Comparison of ENCODE assay signal across 8 cellular contexts in genomic region chr11:47980907-47981621, GRCh38. TPM values are rescaled to one million over a fixed set of nuclear protein-coding genes. Genes with fewer than 3 reads are reported as not detected.
DNase-seq lines count a peak whose midpoint lies in the region; ATAC-seq and TF ChIP-seq lines count a peak whose summit lies in the region.

No MANE protein-coding gene starts in this region.

- peak; percentile 63 for ATAC-seq in GM19452 (IDR thresholded peaks at IDR 0.05; ENCODE audit: unreplicated experiment)
- peak; percentile 34 for ATAC-seq in HG03558 (IDR thresholded peaks at IDR 0.05; ENCODE audit: extremely low read depth, unreplicated experiment)
- ATAC-seq in WTC11, result peak; percentile 42
- peak; percentile 63 for ATAC-seq in aorta (ENCODE audit: low FRiP score)

- H3K9me3 Mint-ChIP-seq in WTC11, result no peaks in the 10 kb centered on the region

- no peaks in the 10 kb centered on the region for H3K9me2 ChIP-seq in DOHH2 (replicated peaks; ENCODE audit: control insufficient read depth, low read length)

- H3K4me3 Mint-ChIP-seq in WTC11, result peak overlapping the region; percentile 80

- H3K27me3 Mint-ChIP-seq in WTC11 (ENCODE audit: low read depth), result peaks cover 8% of the 10 kb centered on the region

- H3K79me2 ChIP-seq in DOHH2 (ENCODE audit: control insufficient read depth, low read length), result no peaks in the 10 kb centered on the region

- no peaks in the 10 kb centered on the region; the same call in 1 of the 2 replicates for H3K36me3 Mint-ChIP-seq in WTC11

- WGBS in aorta, 2 donors, result 0% methylated on average over 67 to 82 of the region's 82 CpGs

- intact Hi-C loops in aorta (cut with DNase I), result loop anchor here (5.0 to 10.0 kb wide), 2 partner anchors 81 to 126 kb away; no protein-coding TSS in a partner anchor

- H3K4me2 ChIP-seq in DOHH2 (ENCODE audit: low read length), result peak overlapping the region; percentile 74

- H3K4me3 ChIP-seq in DOHH2 (ENCODE audit: low read length) (peak overlapping the region; percentile 64), aorta (ENCODE audit: low read length in 2 of 2) (peak overlapping the region; percentile 89 to 97)

- TF ChIP-seq POLR2A in erythroblast (IDR thresholded peaks at IDR 0.05; ENCODE audit: low read length), result no peak

- TF ChIP-seq CTCF in DOHH2 (IDR thresholded peaks at IDR 0.05; ENCODE audit: low read depth, low read length, poor library complexity, severe bottlenecking) (no peak), WTC11 (IDR thresholded peaks at IDR 0.05) (no peak)

- H3F3A ChIP-seq in DOHH2 (ENCODE audit: control insufficient read depth, insufficient read depth), result peaks cover 4% of the 10 kb centered on the region; the same call in 1 of the 2 replicates

- H3K4me1 ChIP-seq in DOHH2 (ENCODE audit: control insufficient read depth, low read length) (peaks cover 6% of the 10 kb centered on the region), aorta (ENCODE audit: control insufficient read depth in 1 of 2, insufficient read depth in 2 of 2, low read length in 2 of 2) (no peaks in the 10 kb centered on the region)

- CTCF ChIA-PET in WTC11 (lab: Charles Lee), result interaction anchor here (0.6 to 1.9 kb wide), 3 partner anchors 14 to 136 kb away, joined by 3 to 4 read pairs (median 4); no protein-coding TSS in a partner anchor

- DNase-seq in WTC11 (ENCODE audit: low spot score), result peak; percentile 72
- peak; percentile 52 to 72 for DNase-seq in erythroblast (lab: John Stamatoyannopoulos, UW)
- DNase-seq in myocyte (ENCODE audit: low read depth), result peak; percentile 48
- DNase-seq in aorta, result peak; percentile 68 to 88
- no peak for DNase-seq in NCI-H187 (lab: John Stamatoyannopoulos, UW)

- H3K36me3 ChIP-seq in DOHH2 (ENCODE audit: control insufficient read depth, low read length), result no peaks in the 10 kb centered on the region
- H3K36me3 ChIP-seq in aorta (ENCODE audit: control insufficient read depth in 1 of 2, insufficient read depth in 2 of 2, low read length in 1 of 2), result no peaks in the 10 kb centered on the region

- POLR2A ChIA-PET in WTC11 (lab: Charles Lee), result interaction anchor here (1.1 kb wide), 1 partner anchor 10 kb away, joined by 3 read pairs; no protein-coding TSS in a partner anchor

- peaks cover 25% of the 10 kb centered on the region for H3K4me1 Mint-ChIP-seq in WTC11

- peaks cover 46% of the 10 kb centered on the region for H3K27me3 ChIP-seq in DOHH2 (ENCODE audit: control insufficient read depth, low read length)
- H3K27me3 ChIP-seq in aorta (ENCODE audit: control insufficient read depth in 1 of 2, insufficient read depth in 2 of 2, low read length in 1 of 2), result no peaks in the 10 kb centered on the region

- H3K27ac ChIP-seq in DOHH2 (ENCODE audit: low read depth, low read length), result no peak overlapping the region
- H3K27ac ChIP-seq in aorta (ENCODE audit: low read depth in 1 of 2, low read length in 2 of 2), result no peak overlapping the region

- H3K9me3 ChIP-seq in DOHH2 (ENCODE audit: control insufficient read depth, insufficient read depth, low read length) (no peaks in the 10 kb centered on the region), aorta (ENCODE audit: control insufficient read depth, low read length) (no peaks in the 10 kb centered on the region)

- H3K27ac Mint-ChIP-seq in WTC11, result no peak overlapping the region

- H4K20me1 ChIP-seq in DOHH2 (ENCODE audit: control insufficient read depth, insufficient read depth, low read depth, low read length), result peaks cover 6% of the 10 kb centered on the region

TF ChIP-seq in WTC11, 78 proteins besides CTCF, POLR2A, EP300 and RAD21:
- TF ChIP-seq HMGXB4 (CRISPR knock-in tag; IDR thresholded peaks at IDR 0.05) (peak; percentile 74), AFF4 (CRISPR knock-in tag; IDR thresholded peaks at IDR 0.05; ENCODE audit: borderline replicate concordance) (no peak)

RNA-seq across cellular contexts. Expression of gene PTPRJ, which starts 0.7 kb away (rescaled TPM):
- total RNA-seq in WTC11 (2021), result 17.1 to 19.5 TPM (median 17.9 TPM) in 3 replicates
- total RNA-seq in myocyte, result 0.94 and 1.3 TPM in 2 replicates
- polyA plus RNA-seq in myocyte (2012), result 3.1 TPM
- total RNA-seq in aorta, result 10 to 100 TPM; 14.3 to 20.1 TPM
- polyA plus RNA-seq in aorta, result 1 to 10 TPM; 2.0 to 2.8 TPM

Comparison
In these comparisons a context has a peak if more than half of its experiments do, and no peak if none do; other contexts are left out.
1. DNase-seq: peak in WTC11 (single experiment), erythroblast (2 of 2), myocyte (single experiment) and aorta (2 of 2); none in NCI-H187 (0 of 2).
2. Peak in every context shown above with its lines, with median percentiles within 50 percentile points of each other: ATAC-seq.